In genomic region chr2:113184531-113185230, GRCh38 we compare ENCODE assay signal across 23 cellular contexts. TPM values are rescaled to one million over a fixed set of nuclear protein-coding genes. Genes with fewer than 3 reads are reported as not detected.
A peak's percentile ranks its signal among the peaks of the same experiment; 100 is the strongest.
DNase-seq lines count a peak whose midpoint lies in the region; ATAC-seq, FAIRE-seq and TF ChIP-seq lines count a peak whose summit lies in the region.
"Had no signal": no experiment of that assay in that cellular context is flagged by ENCODE, and none has a peak within 500 bp of the region (broad histone marks: within the 10 kb centered on the region; RNA-seq: fewer than 3 reads in every experiment).

No MANE protein-coding gene starts in this region.

- TF ChIP-seq POLR2A in H54 (IDR thresholded peaks at IDR 0.05; ENCODE audit: low read depth, low read length): no peak

- no peak for ATAC-seq in CD4-positive, CD25-positive, alpha-beta regulatory T cell (ENCODE audit: low read depth in 2 of 2)
- no peak for ATAC-seq in CD8-positive, alpha-beta T cell
- ATAC-seq in natural killer cell treated with Interleukin-12 subunit alpha and Interleukin-12 subunit beta and Interleukin-15 and Interleukin-18, amount 100 ng/mL, for 72 hours: no peak
- ATAC-seq in left cardiac atrium (no peak), HG03095 (IDR thresholded peaks at IDR 0.05; ENCODE audit: unreplicated experiment) (no peak)
- ATAC-seq: HCT116 had no signal

- H3K36me3 ChIP-seq in CD4-positive, CD25-positive, alpha-beta regulatory T cell (ENCODE audit: control insufficient read depth, insufficient read depth, low read length): peaks cover 73% of the 10 kb centered on the region
- H3K36me3 ChIP-seq in CD8-positive, alpha-beta T cell (ENCODE audit: insufficient read depth, low read length): peaks cover 54% of the 10 kb centered on the region
- H3K36me3 ChIP-seq: SJSA1 had no signal

- intact Hi-C loops in CD8-positive, alpha-beta T cell (cut with DNase I, micrococcal nuclease): no loop called here
- intact Hi-C loops in left cardiac atrium (cut with DNase I): no loop called here

- peaks cover 81% of the 10 kb centered on the region for H3K4me1 ChIP-seq in CD4-positive, CD25-positive, alpha-beta regulatory T cell (ENCODE audit: control insufficient read depth, insufficient read depth, low read length, poor library complexity, severe bottlenecking)
- H3K4me1 ChIP-seq in CD8-positive, alpha-beta T cell (ENCODE audit: insufficient read depth, low read length): peaks cover 77% of the 10 kb centered on the region
- H3K4me1 ChIP-seq: SJSA1 had no signal

- no peak for FAIRE-seq in H54 (lab: Jason Lieb, UNC)
- FAIRE-seq: astrocyte, endometrium, islet of Langerhans had no signal

- no peaks in the 10 kb centered on the region for H3K9me3 ChIP-seq in CD4-positive, CD25-positive, alpha-beta regulatory T cell (ENCODE audit: control insufficient read depth in 2 of 2, low read length in 2 of 2)
- H3K9me3 ChIP-seq in CD8-positive, alpha-beta T cell (ENCODE audit: low read length): no peaks in the 10 kb centered on the region
- H3K9me3 ChIP-seq: heart right ventricle, SJSA1, suprapubic skin had no signal

- H3K27me3 Mint-ChIP-seq in CD4-positive, CD25-positive, alpha-beta regulatory T cell: no peaks in the 10 kb centered on the region
- no peaks in the 10 kb centered on the region for H3K27me3 Mint-ChIP-seq in CD8-positive, alpha-beta T cell (ENCODE audit: low read depth)
- H3K27me3 Mint-ChIP-seq in activated naive CD8-positive, alpha-beta T cell: no peaks in the 10 kb centered on the region
- H3K27me3 Mint-ChIP-seq in natural killer cell treated with Interleukin-12 subunit alpha and Interleukin-12 subunit beta and Interleukin-15 and Interleukin-18, amount 100 ng/mL, for 72 hours: no peaks in the 10 kb centered on the region
- H3K27me3 Mint-ChIP-seq: progenitor cell of endocrine pancreas had no signal

- H3K27ac ChIP-seq in CD4-positive, CD25-positive, alpha-beta regulatory T cell (ENCODE audit: insufficient read depth, low read length, poor library complexity, severe bottlenecking): peak overlapping the region; percentile 26
- peak overlapping the region; percentile 15 for H3K27ac ChIP-seq in CD8-positive, alpha-beta T cell (ENCODE audit: low read depth, low read length)
- H3K27ac ChIP-seq: heart right ventricle, KMS-11, SJSA1, suprapubic skin had no signal

- CTCF ChIA-PET in CD8-positive, alpha-beta T cell (lab: Charles Lee): interaction anchor here (7.3 to 7.6 kb wide), 2 partner anchors 16 to 48 kb away, joined by 95 to 126 read pairs; no protein-coding TSS in a partner anchor

- no peak for TF ChIP-seq CTCF in CD8-positive, alpha-beta T cell (IDR thresholded peaks at IDR 0.05)

- no peaks in the 10 kb centered on the region for H3K9me3 Mint-ChIP-seq in CD4-positive, CD25-positive, alpha-beta regulatory T cell
- no peaks in the 10 kb centered on the region for H3K9me3 Mint-ChIP-seq in CD8-positive, alpha-beta T cell
- H3K9me3 Mint-ChIP-seq in activated naive CD8-positive, alpha-beta T cell (ENCODE audit: low read depth): no peaks in the 10 kb centered on the region
- H3K9me3 Mint-ChIP-seq in natural killer cell treated with Interleukin-12 subunit alpha and Interleukin-12 subunit beta and Interleukin-15 and Interleukin-18, amount 100 ng/mL, for 72 hours: no peaks in the 10 kb centered on the region

- no peaks in the 10 kb centered on the region for H3K27me3 ChIP-seq in CD4-positive, CD25-positive, alpha-beta regulatory T cell (ENCODE audit: control insufficient read depth, insufficient read depth, low read length)
- no peaks in the 10 kb centered on the region for H3K27me3 ChIP-seq in CD8-positive, alpha-beta T cell (ENCODE audit: insufficient read depth, low read length)
- H3K27me3 ChIP-seq: heart right ventricle, suprapubic skin had no signal

- peaks cover 29% of the 10 kb centered on the region for H3K36me3 Mint-ChIP-seq in CD4-positive, CD25-positive, alpha-beta regulatory T cell
- peaks cover 66% of the 10 kb centered on the region for H3K36me3 Mint-ChIP-seq in CD8-positive, alpha-beta T cell
- H3K36me3 Mint-ChIP-seq in activated naive CD8-positive, alpha-beta T cell: peaks cover 6% of the 10 kb centered on the region
- peaks cover 24% of the 10 kb centered on the region for H3K36me3 Mint-ChIP-seq in natural killer cell treated with Interleukin-12 subunit alpha and Interleukin-12 subunit beta and Interleukin-15 and Interleukin-18, amount 100 ng/mL, for 72 hours

- POLR2A ChIA-PET in CD8-positive, alpha-beta T cell (lab: Charles Lee): interaction anchor here (0.8 to 3.0 kb wide), 4 partner anchors 10 to 28 kb away, joined by 3 to 12 read pairs (median 3); partner anchors contain the start of gene PSD4

- H3K4me1 Mint-ChIP-seq in CD4-positive, CD25-positive, alpha-beta regulatory T cell: peaks cover 20 to 88% (median 71%) of the 10 kb centered on the region in 4 donors
- peaks cover 89% of the 10 kb centered on the region for H3K4me1 Mint-ChIP-seq in CD8-positive, alpha-beta T cell (ENCODE audit: low read depth)
- peaks cover 82% of the 10 kb centered on the region for H3K4me1 Mint-ChIP-seq in activated naive CD8-positive, alpha-beta T cell (ENCODE audit: low read depth)
- peaks cover 61 to 70% of the 10 kb centered on the region in 2 donors for H3K4me1 Mint-ChIP-seq in natural killer cell treated with Interleukin-12 subunit alpha and Interleukin-12 subunit beta and Interleukin-15 and Interleukin-18, amount 100 ng/mL, for 72 hours (ENCODE audit: low read depth in 2 of 2)

- peak overlapping the region; percentile 58 to 86 (median 84) for H3K27ac Mint-ChIP-seq in CD4-positive, CD25-positive, alpha-beta regulatory T cell
- H3K27ac Mint-ChIP-seq in CD8-positive, alpha-beta T cell: peak overlapping the region; percentile 83
- peak overlapping the region; percentile 88 for H3K27ac Mint-ChIP-seq in activated naive CD8-positive, alpha-beta T cell
- H3K27ac Mint-ChIP-seq in natural killer cell treated with Interleukin-12 subunit alpha and Interleukin-12 subunit beta and Interleukin-15 and Interleukin-18, amount 100 ng/mL, for 72 hours: peak overlapping the region; percentile 10 to 65
- H3K27ac Mint-ChIP-seq: progenitor cell of endocrine pancreas had no signal

- no peak for DNase-seq in CD4-positive, CD25-positive, alpha-beta regulatory T cell
- no peak for DNase-seq in CD8-positive, alpha-beta T cell
- no peak for DNase-seq in natural killer cell treated with Interleukin-12 subunit alpha and Interleukin-12 subunit beta and Interleukin-15 and Interleukin-18, amount 100 ng/mL, for 72 hours (ENCODE audit: low spot score)
- DNase-seq in H54 (ENCODE audit: insufficient read length, low spot score): no peak
- no peak for DNase-seq in left cardiac atrium
- DNase-seq: activated CD4-positive, alpha-beta T cell treated with anti-CD3 and anti-CD28 coated beads for 1 hour; activated T-cell treated with anti-CD3 and anti-CD28 coated beads, Interleukin-2, amount 50 U/mL, for 48 hours; AML-193; NCI-H1105; NCI-H748 treated with DMSO at 0.1 percent for 48 hours had no signal

- no peak overlapping the region for H3K4me3 ChIP-seq in CD4-positive, CD25-positive, alpha-beta regulatory T cell (ENCODE audit: low read depth, low read length)
- no peak overlapping the region for H3K4me3 ChIP-seq in CD8-positive, alpha-beta T cell (ENCODE audit: low read depth, low read length)
- H3K4me3 ChIP-seq: heart right ventricle, SJSA1, suprapubic skin had no signal

- H3K4me3 Mint-ChIP-seq in CD4-positive, CD25-positive, alpha-beta regulatory T cell: peak overlapping the region in 2 of 4 donors; percentile 52 to 68
- H3K4me3 Mint-ChIP-seq in CD8-positive, alpha-beta T cell: peak overlapping the region; percentile 5
- peak overlapping the region; percentile 47 for H3K4me3 Mint-ChIP-seq in activated naive CD8-positive, alpha-beta T cell
- H3K4me3 Mint-ChIP-seq in natural killer cell treated with Interleukin-12 subunit alpha and Interleukin-12 subunit beta and Interleukin-15 and Interleukin-18, amount 100 ng/mL, for 72 hours: no peak overlapping the region

RNA-seq across cellular contexts. Expression of gene PSD4, which starts 10.9 kb away (rescaled TPM):
- 124 TPM for total RNA-seq in CD4-positive, CD25-positive, alpha-beta regulatory T cell
- polyA plus RNA-seq in CD4-positive, CD25-positive, alpha-beta regulatory T cell: 10 to 100 TPM; 18.1 to 26.3 (median 20.7) TPM
- 10 to 100 TPM; 80.6 to 86.2 TPM for total RNA-seq in CD8-positive, alpha-beta T cell
- total RNA-seq in natural killer cell treated with Interleukin-12 subunit alpha and Interleukin-12 subunit beta and Interleukin-15 and Interleukin-18, amount 100 ng/mL, for 72 hours: 100 to 1,000 TPM; 299 to 305 TPM
- total RNA-seq in left cardiac atrium: 1 to 10 TPM; 4.1 to 4.4 TPM
- total RNA-seq: G401 had no signal

RNA-seq across cellular contexts. Expression of gene IL1RN, which starts 57.3 kb away (rescaled TPM):
- not detected for total RNA-seq in CD4-positive, CD25-positive, alpha-beta regulatory T cell
- under 1 TPM in 2 of 4 donors, not detected in 2; 0.23 to 0.59 TPM for polyA plus RNA-seq in CD4-positive, CD25-positive, alpha-beta regulatory T cell
- total RNA-seq in CD8-positive, alpha-beta T cell: not detected
- 1 to 10 TPM; 3.3 to 3.7 TPM for total RNA-seq in natural killer cell treated with Interleukin-12 subunit alpha and Interleukin-12 subunit beta and Interleukin-15 and Interleukin-18, amount 100 ng/mL, for 72 hours
- 1 to 10 TPM in 1 of 2 donors, under 1 TPM in 1; 0.60 to 1.5 TPM for total RNA-seq in left cardiac atrium
- total RNA-seq: astrocyte, G401, lung microvascular endothelial cell, progenitor cell of endocrine pancreas, SJSA1 had no signal

Comparison
In these comparisons a context has a peak if more than half of its experiments do, and no peak if none do; other contexts are left out.
1. H3K27ac Mint-ChIP-seq: peak in every context shown above with its lines; median percentile 88 in activated naive CD8-positive, alpha-beta T cell; 84 in CD4-positive, CD25-positive, alpha-beta regulatory T cell; 83 in CD8-positive, alpha-beta T cell; 38 in natural killer cell treated with Interleukin-12 subunit alpha and Interleukin-12 subunit beta and Interleukin-15 and Interleukin-18, amount 100 ng/mL, for 72 hours.
2. RNA of gene PSD4, which starts 10.9 kb away (total RNA-seq): 299 to 305 TPM in natural killer cell treated with Interleukin-12 subunit alpha and Interleukin-12 subunit beta and Interleukin-15 and Interleukin-18, amount 100 ng/mL, for 72 hours, 124 TPM in CD4-positive, CD25-positive, alpha-beta regulatory T cell (single experiment) and 80.6 to 86.2 TPM in CD8-positive, alpha-beta T cell; 4.1 to 4.4 TPM in left cardiac atrium; every median in the first group is over 10 times any median in the second.